Comparison of ENCODE assay signal across 8 cellular contexts in genomic region chr3:44323341-44323955, GRCh38. TPM values are rescaled to one million over a fixed set of nuclear protein-coding genes. Genes with fewer than 3 reads are reported as not detected.
DNase-seq lines count a peak whose midpoint lies in the region; ATAC-seq and TF ChIP-seq lines count a peak whose summit lies in the region.

No MANE protein-coding gene starts in this region.

- H3K27ac ChIP-seq in cardiac muscle cell: no peak overlapping the region

- H3K4me1 ChIP-seq in cardiac muscle cell (ENCODE audit: low read depth): no peaks in the 10 kb centered on the region

- peaks cover 16% of the 10 kb centered on the region for H3K27me3 Mint-ChIP-seq in activated naive CD8-positive, alpha-beta T cell treated with anti-CD3 and anti-CD28 coated beads for 36 hours

- H3K4me3 Mint-ChIP-seq in activated naive CD8-positive, alpha-beta T cell treated with anti-CD3 and anti-CD28 coated beads for 36 hours: no peak overlapping the region

- no peaks in the 10 kb centered on the region for H3K36me3 Mint-ChIP-seq in activated naive CD8-positive, alpha-beta T cell treated with anti-CD3 and anti-CD28 coated beads for 36 hours

- DNase-seq in DMS153 (lab: John Stamatoyannopoulos, UW) (peak; percentile 32), Kasumi-1 (lab: John Stamatoyannopoulos, UW) (peak; percentile 79 to 80), RPMI8226 (peak; percentile 69), cardiac muscle cell (ENCODE audit: low read depth in 1 of 2, low spot score in 1 of 2) (peak; percentile 72 to 83), putamen (ENCODE audit: low spot score) (peak; percentile 59)
- DNase-seq in activated naive CD8-positive, alpha-beta T cell treated with anti-CD3 and anti-CD28 coated beads for 36 hours: peak; percentile 37

- no peaks in the 10 kb centered on the region for H3K9me3 ChIP-seq in cardiac muscle cell (ENCODE audit: low read depth)

- H3K9me3 Mint-ChIP-seq in activated naive CD8-positive, alpha-beta T cell treated with anti-CD3 and anti-CD28 coated beads for 36 hours: no peaks in the 10 kb centered on the region

- H3K27me3 ChIP-seq in cardiac muscle cell: peaks cover 3% of the 10 kb centered on the region

- TF ChIP-seq CTCF in cardiac muscle cell (IDR thresholded peaks at IDR 0.05; ENCODE audit: low read depth, low read length): peak; percentile 88

- H3K36me3 ChIP-seq in cardiac muscle cell: no peaks in the 10 kb centered on the region

- no peaks in the 10 kb centered on the region for H3K4me1 Mint-ChIP-seq in activated naive CD8-positive, alpha-beta T cell treated with anti-CD3 and anti-CD28 coated beads for 36 hours

- H3K27ac Mint-ChIP-seq in activated naive CD8-positive, alpha-beta T cell treated with anti-CD3 and anti-CD28 coated beads for 36 hours: no peak overlapping the region

- H3K4me3 ChIP-seq in cardiac muscle cell: no peak overlapping the region

- ATAC-seq in GM19035 (IDR thresholded peaks at IDR 0.05; ENCODE audit: unreplicated experiment): no peak
- no peak for ATAC-seq in GM18909 (IDR thresholded peaks at IDR 0.05; ENCODE audit: poor library complexity, unreplicated experiment)

RNA-seq across cellular contexts. Expression of gene TCAIM, which starts 15.1 kb away (rescaled TPM):
- 10 to 100 TPM; 10.8 to 12.6 TPM for total RNA-seq in activated naive CD8-positive, alpha-beta T cell treated with anti-CD3 and anti-CD28 coated beads for 36 hours
- total RNA-seq in cardiac muscle cell: 10.8 and 12.3 TPM in 2 replicates
- polyA plus RNA-seq in cardiac muscle cell: 15.5 and 20.1 TPM in 2 replicates
